Comparison of ENCODE assay signal across 18 cellular contexts in genomic region chr5:134417707-134418106, GRCh38.
"Had no signal": no experiment of that assay in that cellular context is flagged by ENCODE, and none has a peak within 500 bp of the region (broad histone marks: within the 10 kb centered on the region; RNA-seq: fewer than 3 reads in every experiment).

No MANE protein-coding gene starts in this region.

- DNase-seq: colonic mucosa; dermis blood vessel endothelial cell; esophagus squamous epithelium; foreskin fibroblast; glutamatergic neuron; kidney; left cardiac atrium; mammary epithelial cell; naive thymus-derived CD8-positive, alpha-beta T cell; right cardiac atrium; stimulated activated CD4-positive, alpha-beta T cell treated with anti-CD3 and anti-CD28 coated beads, Interleukin-4, amount 100 ng/mL, for 1 hour; stimulated activated CD8-positive, alpha-beta memory T cell treated with anti-CD3 and anti-CD28 coated beads, Interleukin-4, amount 100 ng/mL, for 48 hours; tibial artery; upper lobe of right lung had no signal

- H3K27ac ChIP-seq: colonic mucosa, esophagus squamous epithelium, gastroesophageal sphincter, tibial artery, upper lobe of right lung, vagina had no signal

- H3K4me1 Mint-ChIP-seq: stimulated activated effector memory CD8-positive, alpha-beta T cell treated with anti-CD3 and anti-CD28 coated beads, Interleukin-12 subunit alpha, Interleukin-12 subunit beta, amount 100 ng/mL, for 72 hours had no signal

- FAIRE-seq: kidney had no signal

- H3K27ac Mint-ChIP-seq: naive thymus-derived CD8-positive, alpha-beta T cell; stimulated activated effector memory CD8-positive, alpha-beta T cell treated with anti-CD3 and anti-CD28 coated beads, Interleukin-12 subunit alpha, Interleukin-12 subunit beta, amount 100 ng/mL, for 72 hours; stimulated activated naive CD8-positive, alpha-beta T cell treated with anti-CD3 and anti-CD28 coated beads, Interleukin-15, Interleukin-2, amounts not matched to agents 100 ng/mL and 50 ng/mL, for 24 hours had no signal

- H3K36me3 ChIP-seq: colonic mucosa, esophagus squamous epithelium, gastroesophageal sphincter, tibial artery, upper lobe of right lung, vagina had no signal

- H3K27me3 ChIP-seq: colonic mucosa, esophagus squamous epithelium, gastroesophageal sphincter, tibial artery, upper lobe of right lung, vagina had no signal

- H3K36me3 Mint-ChIP-seq: naive thymus-derived CD8-positive, alpha-beta T cell; stimulated activated effector memory CD8-positive, alpha-beta T cell treated with anti-CD3 and anti-CD28 coated beads, Interleukin-12 subunit alpha, Interleukin-12 subunit beta, amount 100 ng/mL, for 72 hours had no signal

- H3K4me1 ChIP-seq: colonic mucosa had no signal

- H3K4me3 ChIP-seq: colonic mucosa, esophagus squamous epithelium, gastroesophageal sphincter, tibial artery, upper lobe of right lung, vagina had no signal

- H3K4me3 Mint-ChIP-seq: naive thymus-derived CD8-positive, alpha-beta T cell; stimulated activated effector memory CD8-positive, alpha-beta T cell treated with anti-CD3 and anti-CD28 coated beads, Interleukin-12 subunit alpha, Interleukin-12 subunit beta, amount 100 ng/mL, for 72 hours; stimulated activated naive CD8-positive, alpha-beta T cell treated with anti-CD3 and anti-CD28 coated beads, Interleukin-15, Interleukin-2, amounts not matched to agents 100 ng/mL and 50 ng/mL, for 24 hours had no signal

- H3K27me3 Mint-ChIP-seq: stimulated activated naive CD8-positive, alpha-beta T cell treated with anti-CD3 and anti-CD28 coated beads, Interleukin-15, Interleukin-2, amounts not matched to agents 100 ng/mL and 50 ng/mL, for 24 hours had no signal

- ATAC-seq: gastroesophageal sphincter; left cardiac atrium; naive thymus-derived CD8-positive, alpha-beta T cell; right cardiac atrium; stimulated activated effector memory CD8-positive, alpha-beta T cell treated with anti-CD3 and anti-CD28 coated beads, Interleukin-12 subunit alpha, Interleukin-12 subunit beta, amount 100 ng/mL, for 72 hours; upper lobe of right lung had no signal

- H3K9me3 Mint-ChIP-seq: naive thymus-derived CD8-positive, alpha-beta T cell; stimulated activated effector memory CD8-positive, alpha-beta T cell treated with anti-CD3 and anti-CD28 coated beads, Interleukin-12 subunit alpha, Interleukin-12 subunit beta, amount 100 ng/mL, for 72 hours; stimulated activated naive CD8-positive, alpha-beta T cell treated with anti-CD3 and anti-CD28 coated beads, Interleukin-15, Interleukin-2, amounts not matched to agents 100 ng/mL and 50 ng/mL, for 24 hours had no signal
